In the genomic region with DNA sequence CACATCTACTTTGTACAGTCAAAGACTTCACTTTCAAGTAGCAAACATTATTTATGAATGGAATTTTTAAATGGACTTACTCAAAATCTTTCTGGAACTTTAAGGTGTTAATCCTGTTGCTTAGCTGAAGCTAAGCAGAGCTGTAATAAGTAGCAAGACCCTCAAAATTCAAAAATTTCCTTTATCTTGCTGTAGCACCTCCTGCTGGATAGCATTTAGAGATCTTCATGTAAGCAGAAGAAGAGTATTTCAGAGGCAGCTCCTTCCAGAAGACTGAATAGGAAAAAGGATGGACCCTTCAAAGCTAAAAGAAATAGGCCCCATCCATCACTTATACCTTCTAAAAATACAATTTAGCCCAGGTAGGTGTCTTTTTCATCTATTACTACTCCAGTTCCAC, we compare ENCODE assay signal across 12 cellular contexts. TPM values are rescaled to one million over a fixed set of nuclear protein-coding genes. Genes with fewer than 3 reads are reported as not detected.
DNase-seq lines count a peak whose midpoint lies in the region; ATAC-seq, FAIRE-seq and TF ChIP-seq lines count a peak whose summit lies in the region.
"Had no signal": no experiment of that assay in that cellular context is flagged by ENCODE, and none has a peak within 500 bp of the region (broad histone marks: within the 10 kb centered on the region; RNA-seq: fewer than 3 reads in every experiment).

No MANE protein-coding gene starts in this region.

- H3K36me3 ChIP-seq in K562 (ENCODE audit: control insufficient read depth, insufficient read depth, low read length) = no peaks in the 10 kb centered on the region
- H3K36me3 ChIP-seq in neuron (ENCODE audit: insufficient read depth, low read length) = no peaks in the 10 kb centered on the region
- H3K36me3 ChIP-seq: thyroid gland had no signal

- POLR2A ChIA-PET in K562 (lab: Yijun Ruan, JAX) = interaction anchor here (0.8 to 2.2 kb wide), 5 partner anchors 15 to 246 kb away, joined by 3 to 13 read pairs (median 4); no protein-coding TSS in a partner anchor

- in situ Hi-C loops in K562 (cut with MboI) = no loop called here

- no peaks in the 10 kb centered on the region for H3K9me1 ChIP-seq in K562 (ENCODE audit: control insufficient read depth, insufficient read depth, low read length)

- H3K9me3 ChIP-seq in K562 (replicated peaks; ENCODE audit: control insufficient read depth, insufficient read depth, low read depth, low read length) = no peaks in the 10 kb centered on the region
- H3K9me3 ChIP-seq in neuron (ENCODE audit: low read length) = no peaks in the 10 kb centered on the region
- H3K9me3 ChIP-seq: thyroid gland had no signal

- no peak for FAIRE-seq in K562 (lab: Jason Lieb, UNC)

- intact Hi-C loops in K562 (cut with micrococcal nuclease) = loop anchor here (5.0 kb wide), 2 partner anchors 41 to 111 kb away; no protein-coding TSS in a partner anchor

- peak overlapping the region; percentile 9; the same call in 1 of the 2 replicates for H3K4me3 ChIP-seq in K562
- peak overlapping the region; percentile 57 for H3K4me3 ChIP-seq in neuron (ENCODE audit: low read length)
- H3K4me3 ChIP-seq: thyroid gland had no signal

- H3K4me1 ChIP-seq in K562 (replicated peaks in 1 of 2; ENCODE audit: control insufficient read depth in 2 of 2, insufficient read depth in 2 of 2, low read length in 2 of 2) = peaks cover 11 to 14% of the 10 kb centered on the region in 2 experiments; a peak in 4 of 5 replicates
- H3K4me1 ChIP-seq in neuron (ENCODE audit: insufficient read depth, low read length) = peaks cover 42% of the 10 kb centered on the region

- no peaks in the 10 kb centered on the region for H3K27me3 ChIP-seq in K562 (ENCODE audit: control insufficient read depth in 2 of 2, insufficient read depth in 2 of 2, low read length in 2 of 2)
- H3K27me3 ChIP-seq in neuron (ENCODE audit: insufficient read depth, low read length) = no peaks in the 10 kb centered on the region
- H3K27me3 ChIP-seq: thyroid gland had no signal

- TF ChIP-seq CTCF in LNCAP (IDR thresholded peaks at IDR 0.05) = peak; percentile 22; the same call in 1 of the 2 replicates
- TF ChIP-seq CTCF in K562 (IDR thresholded peaks at IDR 0.05 in 2 of 3, conservative IDR thresholded peaks at IDR 0.05 in 1 of 3; ENCODE audit: insufficient read depth in 2 of 3, low read depth in 1 of 3, low read length in 3 of 3) = peak in 2 of 3 experiments; percentile 53 to 62; a peak in 5 of 6 replicates

- peak overlapping the region; percentile 54; the same call in 1 of the 3 replicates for H3K27ac ChIP-seq in K562 (ENCODE audit: extremely low read depth, low read depth, low read length)

- H2AFZ ChIP-seq in K562 (ENCODE audit: low read depth, low read length) (no peak overlapping the region), neuron (ENCODE audit: low read depth, low read length) (no peak overlapping the region)
- H2AFZ ChIP-seq: parathyroid adenoma had no signal

- no peak for TF ChIP-seq POLR2A in K562 (conservative IDR thresholded peaks at IDR 0.05)

- H3K9ac ChIP-seq in K562 (ENCODE audit: insufficient read depth in 1 of 2, low read depth in 2 of 2, low read length in 2 of 2) = peak overlapping the region in 1 of 2 experiments; percentile 51; a peak in 1 of 4 replicates
- H3K9ac ChIP-seq: parathyroid adenoma had no signal

- no TSS peak for BruUV-seq in K562 (replicated peaks; lab: Mats Ljungman, UMichigan)

- no peaks in the 10 kb centered on the region for H4K20me1 ChIP-seq in K562 (replicated peaks; ENCODE audit: control insufficient read depth, insufficient read depth, low read length)

- TF ChIP-seq RAD21 in K562 (CRISPR knock-in tag; conservative IDR thresholded peaks at IDR 0.05 in 1 of 2, IDR thresholded peaks at IDR 0.05 in 1 of 2) = peak in 1 of 2 experiments; percentile 14; a peak in 1 of 4 replicates

- no peak for TF ChIP-seq EP300 in K562 (IDR thresholded peaks at IDR 0.05; ENCODE audit: low read length)

- ATAC-seq in K562 (peak; percentile 37), GM19035 (IDR thresholded peaks at IDR 0.05; ENCODE audit: unreplicated experiment) (no peak), GM21423 (IDR thresholded peaks at IDR 0.05; ENCODE audit: unreplicated experiment) (no peak)

- peaks cover 79% of the 10 kb centered on the region for H3K79me2 ChIP-seq in K562 (ENCODE audit: control insufficient read depth, insufficient read depth, low read length)

- H3K4me2 ChIP-seq in K562 (ENCODE audit: insufficient read depth, low read length) = peak overlapping the region; percentile 46

- DNase-seq in NCI-H1105 treated with DMSO at 0.1 percent for 48 hours (lab: John Stamatoyannopoulos, UW) = peak; percentile 6
- DNase-seq in NCI-H1105 (lab: John Stamatoyannopoulos, UW) = no peak
- DNase-seq in K562 (ENCODE audit: extremely low read depth in 1 of 4, low spot score in 3 of 4) = peak in 1 of 4 experiments; percentile 56
- no peak for DNase-seq in NCI-H2107 treated with DMSO at 0.1 percent for 48 hours (lab: John Stamatoyannopoulos, UW; ENCODE audit: unreplicated experiment)
- DNase-seq: C1 segment of cervical spinal cord; central memory CD4-positive, alpha-beta T cell; thyroid gland had no signal

- CTCF ChIA-PET in K562 (lab: Yijun Ruan, JAX; ENCODE audit: low intra/inter-chr PET ratio) = no interaction called here

TF ChIP-seq in K562, 482 proteins besides CTCF, POLR2A, EP300 and RAD21:
- TF ChIP-seq TBL1XR1 (IDR thresholded peaks at IDR 0.05; ENCODE audit: low read length in 2 of 2) (no peak), SMARCA4 (IDR thresholded peaks at IDR 0.05) (peak; percentile 14; the same call in 1 of the 2 replicates), MTA2 (IDR thresholded peaks at IDR 0.05; ENCODE audit: low read depth) (no peak), ZNF586 (CRISPR knock-in tag; conservative IDR thresholded peaks at IDR 0.05) (no peak), ZNF764 (CRISPR knock-in tag; IDR thresholded peaks at IDR 0.05; ENCODE audit: low read depth) (peak; percentile 89), SMAD2 (IDR thresholded peaks at IDR 0.05; ENCODE audit: low read depth, low read length) (no peak), PRMT5 (CRISPR knock-in tag; IDR thresholded peaks at IDR 0.05) (no peak), SIN3A (IDR thresholded peaks at IDR 0.05; ENCODE audit: borderline replicate concordance in 2 of 2, control insufficient read depth in 1 of 2, low read depth in 2 of 2, low read length in 2 of 2) (no peak), TAF9B (IDR thresholded peaks at IDR 0.05; ENCODE audit: partially characterized antibody) (no peak), ZNF583 (CRISPR knock-in tag; IDR thresholded peaks at IDR 0.05) (no peak), RBM14 (IDR thresholded peaks at IDR 0.05; ENCODE audit: borderline replicate concordance, insufficient read depth, low read depth, low read length) (no peak), L3MBTL2 (IDR thresholded peaks at IDR 0.05) (no peak), NCOR1 (IDR thresholded peaks at IDR 0.05) (no peak)
- TF ChIP-seq, protein P1, sequence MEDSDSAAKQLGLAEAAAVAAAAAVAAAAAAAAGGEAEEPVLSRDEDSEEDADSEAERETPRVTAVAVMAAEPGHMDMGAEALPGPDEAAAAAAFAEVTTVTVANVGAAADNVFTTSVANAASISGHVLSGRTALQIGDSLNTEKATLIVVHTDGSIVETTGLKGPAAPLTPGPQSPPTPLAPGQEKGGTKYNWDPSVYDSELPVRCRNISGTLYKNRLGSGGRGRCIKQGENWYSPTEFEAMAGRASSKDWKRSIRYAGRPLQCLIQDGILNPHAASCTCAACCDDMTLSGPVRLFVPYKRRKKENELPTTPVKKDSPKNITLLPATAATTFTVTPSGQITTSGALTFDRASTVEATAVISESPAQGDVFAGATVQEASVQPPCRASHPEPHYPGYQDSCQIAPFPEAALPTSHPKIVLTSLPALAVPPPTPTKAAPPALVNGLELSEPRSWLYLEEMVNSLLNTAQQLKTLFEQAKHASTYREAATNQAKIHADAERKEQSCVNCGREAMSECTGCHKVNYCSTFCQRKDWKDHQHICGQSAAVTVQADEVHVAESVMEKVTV (CRISPR knock-in tag; IDR thresholded peaks at IDR 0.05) = 0 out of 2 replicates have a peak, but pooled peaks have one; percentile 16
- TF ChIP-seq, protein P2, sequence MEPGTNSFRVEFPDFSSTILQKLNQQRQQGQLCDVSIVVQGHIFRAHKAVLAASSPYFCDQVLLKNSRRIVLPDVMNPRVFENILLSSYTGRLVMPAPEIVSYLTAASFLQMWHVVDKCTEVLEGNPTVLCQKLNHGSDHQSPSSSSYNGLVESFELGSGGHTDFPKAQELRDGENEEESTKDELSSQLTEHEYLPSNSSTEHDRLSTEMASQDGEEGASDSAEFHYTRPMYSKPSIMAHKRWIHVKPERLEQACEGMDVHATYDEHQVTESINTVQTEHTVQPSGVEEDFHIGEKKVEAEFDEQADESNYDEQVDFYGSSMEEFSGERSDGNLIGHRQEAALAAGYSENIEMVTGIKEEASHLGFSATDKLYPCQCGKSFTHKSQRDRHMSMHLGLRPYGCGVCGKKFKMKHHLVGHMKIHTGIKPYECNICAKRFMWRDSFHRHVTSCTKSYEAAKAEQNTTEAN (CRISPR knock-in tag; IDR thresholded peaks at IDR 0.05) = no peak

RNA-seq across cellular contexts. Expression of a gene that starts 3.4 kb away (rescaled TPM):
- 41.0 and 108 TPM in 2 replicates for total RNA-seq in K562 (2011; cell fraction: chromatin; rRNA removed; ENCODE audit: low replicate concordance)
- total RNA-seq in K562 (2011; cell fraction: nucleolus; rRNA removed) = 17.0 and 21.1 TPM in 2 replicates
- 27.0 and 37.7 TPM in 2 replicates for total RNA-seq in K562 (2011; cell fraction: nucleoplasm; rRNA removed)
- total RNA-seq in K562 (2014; rRNA removed) = 7.7 and 13.3 TPM in 2 replicates
- total RNA-seq in K562 (2014; rRNA removed; fragmentation: Illumina TruSeq; extraction: Trizol) = 8.6 and 9.7 TPM in 2 replicates
- 8.5 and 10.7 TPM in 2 replicates for total RNA-seq in K562 (2015; rRNA removed; fragmentation: Illumina TruSeq; extraction: Trizol)
- total RNA-seq in K562 (2021) = 20.4 and 26.6 TPM in 2 replicates
- 12.8 and 20.2 TPM in 2 replicates for polyA plus RNA-seq in K562 (2011; rRNA removed)
- 7.2 and 8.7 TPM in 2 replicates for polyA plus RNA-seq in K562 (2011; cell fraction: cytosol; rRNA removed)
- polyA plus RNA-seq in K562 (2011; cell fraction: nucleus; rRNA removed) = 33.5 and 36.9 TPM in 2 replicates
- polyA plus RNA-seq in K562 (2012) = 17.5 and 25.3 TPM in 2 replicates
- polyA plus RNA-seq in K562 (2014; fragmentation: Illumina TruSeq; extraction: Trizol) = 25.7 and 32.4 TPM in 2 replicates
- polyA plus RNA-seq in K562 (2014; fragmentation: Nextera tagmentation; extraction: Ambion mirVana) = 1 to 10 TPM; 1.5 to 2.2 TPM
- polyA plus RNA-seq in K562 (2014; rRNA removed) = 12.7 and 14.5 TPM in 2 replicates
- 12.6 and 22.6 TPM in 2 replicates for polyA minus RNA-seq in K562 (2011; rRNA and poly(A)+ RNA removed)
- 14.4 and 14.8 TPM in 2 replicates for polyA minus RNA-seq in K562 (2011; cell fraction: cytosol; rRNA and poly(A)+ RNA removed)
- polyA minus RNA-seq in K562 (2011; cell fraction: nucleus; rRNA and poly(A)+ RNA removed) = 11.4 and 23.0 TPM in 2 replicates
